8 cellular contexts compared by ENCODE assay signal in the genomic region with DNA sequence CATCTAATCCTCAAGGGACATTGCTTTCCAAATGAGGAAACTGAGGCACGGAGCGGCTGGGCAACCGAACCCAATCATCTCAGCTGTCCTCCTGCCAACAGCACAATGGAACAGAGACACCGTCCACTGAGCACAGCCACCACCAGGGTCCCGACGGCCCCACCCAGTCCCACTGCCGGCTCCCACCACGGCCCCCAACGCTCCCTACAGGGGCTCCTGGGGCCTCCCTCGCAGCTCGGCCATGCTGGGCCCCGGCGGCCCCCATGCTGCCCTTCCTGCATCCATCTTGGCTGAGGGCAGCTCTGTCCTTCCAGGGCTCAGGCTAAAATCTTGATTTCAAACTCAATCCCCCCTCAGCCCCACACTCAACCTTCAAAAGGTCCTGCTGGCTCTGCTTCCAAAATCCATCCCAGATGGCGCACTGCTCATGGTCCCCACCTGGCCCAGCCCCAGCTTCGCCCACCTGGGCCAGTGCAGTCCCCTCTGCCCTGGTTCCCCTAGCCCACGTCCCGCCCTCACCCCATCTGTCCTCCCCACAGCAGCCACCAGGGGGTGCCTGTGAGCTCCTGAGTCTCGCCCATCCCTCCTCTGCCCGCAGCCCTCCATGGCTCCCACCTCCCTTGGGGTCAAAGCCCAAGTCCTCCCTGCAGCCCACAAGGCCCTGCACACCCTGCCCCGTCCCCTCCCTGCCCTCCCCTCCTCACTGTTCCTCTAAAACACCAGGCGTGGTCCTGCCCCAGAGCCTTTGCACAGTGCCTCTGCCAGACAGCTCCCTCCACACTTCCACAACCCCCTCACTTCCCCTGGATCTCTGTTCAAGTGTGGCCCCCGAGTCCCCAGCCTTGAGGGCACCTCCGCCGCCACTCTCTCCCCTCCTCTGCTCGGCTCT. TPM values are rescaled to one million over a fixed set of nuclear protein-coding genes. Genes with fewer than 3 reads are reported as not detected.
DNase-seq lines count a peak whose midpoint lies in the region; ATAC-seq and TF ChIP-seq lines count a peak whose summit lies in the region.

No MANE protein-coding gene starts in this region.

- H3K4me1 ChIP-seq in PC-3 (ENCODE audit: insufficient read depth, low read length) (no peaks in the 10 kb centered on the region), right lobe of liver (peaks cover 0 to 10% (median 0%) of the 10 kb centered on the region in 4 donors), upper lobe of left lung (peaks cover 10 to 16% (median 14%) of the 10 kb centered on the region in 4 donors)

- H3K27ac ChIP-seq in PC-3 (ENCODE audit: low read length) (no peak overlapping the region), right lobe of liver (no peak overlapping the region), upper lobe of left lung (no peak overlapping the region)

- BruUV-seq in PC-3 (replicated peaks; lab: Mats Ljungman, UMichigan): no TSS peak

- TF ChIP-seq CTCF in BJ (IDR thresholded peaks at IDR 0.05; ENCODE audit: insufficient read depth, low read depth, low read length) (peak; percentile 60), PC-3 (conservative IDR thresholded peaks at IDR 0.05; ENCODE audit: low read depth, low read length) (peak; percentile 55), astrocyte of the cerebellum (IDR thresholded peaks at IDR 0.05; ENCODE audit: low read depth, low read length, missing control alignments) (peak; percentile 63), right lobe of liver (IDR thresholded peaks at IDR 0.05) (peak; percentile 28 to 45 (median 38)), upper lobe of left lung (IDR thresholded peaks at IDR 0.05) (peak; percentile 48 to 65 (median 56))

- TF ChIP-seq EP300 in upper lobe of left lung (IDR thresholded peaks at IDR 0.05): no peak

- TF ChIP-seq POLR2A in right lobe of liver (IDR thresholded peaks at IDR 0.05): no peak
- no peak for TF ChIP-seq POLR2A in upper lobe of left lung (IDR thresholded peaks at IDR 0.05)

- peaks cover 9% of the 10 kb centered on the region; the same call in 1 of the 2 replicates for H3K36me3 ChIP-seq in BJ (ENCODE audit: control insufficient read depth, insufficient read depth, low read length)
- H3K36me3 ChIP-seq in PC-3 (ENCODE audit: low read depth, low read length): no peaks in the 10 kb centered on the region
- H3K36me3 ChIP-seq in right lobe of liver: no peaks in the 10 kb centered on the region
- H3K36me3 ChIP-seq in upper lobe of left lung: peaks cover 0 to 6% (median 3%) of the 10 kb centered on the region in 4 donors

- no peak overlapping the region for H3K4me2 ChIP-seq in PC-3 (ENCODE audit: low read length)

- POLR2A ChIA-PET in BJ (lab: Charles Lee) (no interaction called here), PC-3 (lab: Charles Lee; ENCODE audit: unreplicated experiment) (no interaction called here)

- DNase-seq in BJ (ENCODE audit: low read depth): no peak
- peak; percentile 4 for DNase-seq in PC-3
- DNase-seq in astrocyte of the cerebellum (ENCODE audit: low read depth): no peak
- no peak for DNase-seq in right lobe of liver
- peak in 1 of 2 donors; percentile 66 for DNase-seq in upper lobe of left lung
- DNase-seq in NCI-H446 treated with DMSO at 0.1 percent for 48 hours (lab: John Stamatoyannopoulos, UW): no peak
- DNase-seq in DMS 273 (lab: John Stamatoyannopoulos, UW; ENCODE audit: unreplicated experiment): no peak

- CTCF ChIA-PET in BJ (lab: Yijun Ruan, JAX) (interaction anchor here (1.0 to 1.6 kb wide), 5 partner anchors 15 to 71 kb away, joined by 3 to 8 read pairs (median 4); no protein-coding TSS in a partner anchor), PC-3 (lab: Charles Lee) (no interaction called here)

- ATAC-seq in PC-3: no peak
- peak in 3 of 4 donors; percentile 23 to 47 (median 23) for ATAC-seq in right lobe of liver
- ATAC-seq in upper lobe of left lung (ENCODE audit: low FRiP score in 2 of 2): peak in 1 of 2 donors; percentile 49
- ATAC-seq in GM21825 (IDR thresholded peaks at IDR 0.05; ENCODE audit: unreplicated experiment): no peak

- no peak overlapping the region for H3K9ac ChIP-seq in PC-3 (ENCODE audit: low read length)

- intact Hi-C loops in PC-3 (cut with micrococcal nuclease): no loop called here
- intact Hi-C loops in right lobe of liver (cut with DNase I): no loop called here

- H3K4me3 ChIP-seq in BJ (ENCODE audit: low read depth, low read length): no peak overlapping the region
- H3K4me3 ChIP-seq in PC-3 (ENCODE audit: low read length): no peak overlapping the region
- no peak overlapping the region for H3K4me3 ChIP-seq in astrocyte of the cerebellum (ENCODE audit: low read depth, low read length)
- H3K4me3 ChIP-seq in right lobe of liver: no peak overlapping the region
- no peak overlapping the region for H3K4me3 ChIP-seq in upper lobe of left lung

- no peaks in the 10 kb centered on the region for H3K27me3 ChIP-seq in BJ (ENCODE audit: control insufficient read depth, insufficient read depth, low read length)
- H3K27me3 ChIP-seq in PC-3 (ENCODE audit: low read length): no peaks in the 10 kb centered on the region
- no peaks in the 10 kb centered on the region for H3K27me3 ChIP-seq in right lobe of liver
- no peaks in the 10 kb centered on the region for H3K27me3 ChIP-seq in upper lobe of left lung

- H3K9me2 ChIP-seq in PC-3 (replicated peaks; ENCODE audit: low read length): no peaks in the 10 kb centered on the region

- H2AFZ ChIP-seq in PC-3 (ENCODE audit: low read length): no peak overlapping the region

- H3F3A ChIP-seq in PC-3 (ENCODE audit: low read length, unreplicated experiment): no peaks in the 10 kb centered on the region

- WGBS in right lobe of liver (ENCODE audit: insufficient coverage, low coverage, low lambda C conversion rate, missing lambda C conversion rate): 86% methylated on average over 7 of the region's 25 CpGs
- WGBS in upper lobe of left lung, 2 donors: 93 to 94% methylated on average over 24 to 25 of the region's 25 CpGs

- in situ Hi-C loops in astrocyte of the cerebellum (cut with HindIII; ENCODE audit: low sequenced_read_pairs): no loop called here

- peaks cover 31% of the 10 kb centered on the region for H3K79me2 ChIP-seq in PC-3 (ENCODE audit: low read length)

- no peaks in the 10 kb centered on the region for H3K9me3 ChIP-seq in PC-3 (ENCODE audit: low read length)
- H3K9me3 ChIP-seq in right lobe of liver: no peaks in the 10 kb centered on the region
- no peaks in the 10 kb centered on the region for H3K9me3 ChIP-seq in upper lobe of left lung

- no peaks in the 10 kb centered on the region for H4K20me1 ChIP-seq in PC-3 (ENCODE audit: low read length)

RNA-seq across cellular contexts. Expression of a gene that starts 7.9 kb away (rescaled TPM):
- 14.2 and 35.3 TPM in 2 replicates for polyA plus RNA-seq in BJ (2011; rRNA removed)
- 68.9 and 70.9 TPM in 2 replicates for polyA minus RNA-seq in BJ (2011; rRNA and poly(A)+ RNA removed)
- total RNA-seq in PC-3 (2014; rRNA removed) (16.1 and 21.2 TPM in 2 replicates), right lobe of liver (1 to 10 TPM; 5.3 to 9.8 (median 7.6) TPM), upper lobe of left lung (10 to 100 TPM; 24.6 to 64.1 (median 43.1) TPM)

RNA-seq across cellular contexts. Expression of a gene that starts 15.8 kb away (rescaled TPM):
- not detected in 2 replicates for polyA plus RNA-seq in BJ (2011; rRNA removed)
- not detected in 2 replicates for polyA minus RNA-seq in BJ (2011; rRNA and poly(A)+ RNA removed)
- total RNA-seq in PC-3 (2014; rRNA removed): 11.7 and 14.3 TPM in 2 replicates
- 10 to 100 TPM in 5 of 6 experiments, 1 to 10 TPM in 1; 7.9 to 27.0 (median 16.5) TPM for total RNA-seq in right lobe of liver
- total RNA-seq in upper lobe of left lung: 10 to 100 TPM; 27.2 to 94.3 (median 55.5) TPM

Comparison
In these comparisons a context has a peak if more than half of its experiments do, and no peak if none do; other contexts are left out.
1. ATAC-seq: peak in right lobe of liver (3 of 4); none in PC-3 (single experiment) and GM21825 (single experiment).
2. Peak in every context shown above with its lines, with median percentiles within 50 percentile points of each other: CTCF ChIP-seq.